ENCODE assay signal across 26 cellular contexts in the genomic region with DNA sequence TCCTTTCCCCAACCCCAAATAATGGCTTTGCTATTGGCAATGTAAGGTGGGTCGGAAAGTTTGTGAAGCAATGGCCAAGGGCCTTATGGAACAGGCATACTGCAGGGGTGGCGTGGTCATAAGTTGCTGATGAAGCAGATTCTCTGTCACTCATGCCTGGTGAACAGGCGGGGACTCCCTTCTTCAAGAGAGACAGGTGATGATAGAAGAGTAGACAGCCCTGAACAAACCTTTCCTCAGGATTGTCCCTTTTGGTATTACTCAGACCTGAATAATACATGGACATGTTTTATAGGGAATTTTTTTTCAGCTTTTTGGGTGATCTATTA. TPM values are rescaled to one million over a fixed set of nuclear protein-coding genes. Genes with fewer than 3 reads are reported as not detected.
A peak's percentile ranks its signal among the peaks of the same experiment; 100 is the strongest.
DNase-seq lines count a peak whose midpoint lies in the region; ATAC-seq, FAIRE-seq and TF ChIP-seq lines count a peak whose summit lies in the region.
"Had no signal": no experiment of that assay in that cellular context is flagged by ENCODE, and none has a peak within 500 bp of the region (broad histone marks: within the 10 kb centered on the region; RNA-seq: fewer than 3 reads in every experiment).

No MANE protein-coding gene starts in this region.

- TF ChIP-seq POLR2A in HepG2 (IDR thresholded peaks at IDR 0.05; ENCODE audit: insufficient read depth in 1 of 2, low read depth in 2 of 2, low read length in 2 of 2) = no peak
- TF ChIP-seq POLR2A in right lobe of liver (IDR thresholded peaks at IDR 0.05) = no peak
- no peak for TF ChIP-seq POLR2A in IMR-90 (IDR thresholded peaks at IDR 0.05; ENCODE audit: low read depth, low read length)

- H4K5ac ChIP-seq in IMR-90 (ENCODE audit: low read depth, low read length) = peak overlapping the region; percentile 59; the same call in 1 of the 2 replicates

- CTCF ChIA-PET in HepG2 (lab: Yijun Ruan, JAX; ENCODE audit: low intra/inter-chr PET ratio, low total read pairs) = no interaction called here
- CTCF ChIA-PET in IMR-90 (lab: Yijun Ruan, JAX) = no interaction called here

- H2AK5ac ChIP-seq in IMR-90 (ENCODE audit: low read depth, low read length) = no peak overlapping the region

- H3K9me3 ChIP-seq in HepG2 (ENCODE audit: low read length) (no peaks in the 10 kb centered on the region), right lobe of liver (no peaks in the 10 kb centered on the region), IMR-90 (ENCODE audit: control insufficient read depth, insufficient read depth, low read length) (no peaks in the 10 kb centered on the region), subcutaneous abdominal adipose tissue (ENCODE audit: control insufficient read depth in 5 of 5, low read length in 5 of 5) (no peaks in the 10 kb centered on the region)
- H3K9me3 ChIP-seq: BE2C, BLaER1 had no signal

- H2BK20ac ChIP-seq in IMR-90 (ENCODE audit: low read depth, low read length) = no peak overlapping the region

- intact Hi-C loops in HepG2 (cut with micrococcal nuclease; ENCODE audit: unreplicated experiment) = no loop called here
- intact Hi-C loops in right lobe of liver (cut with DNase I) = no loop called here
- intact Hi-C loops in IMR-90 (cut with micrococcal nuclease) = no loop called here

- H4K91ac ChIP-seq in IMR-90 (ENCODE audit: insufficient read depth, low read depth, low read length) = no peak overlapping the region

- no peak overlapping the region for H4K8ac ChIP-seq in IMR-90 (ENCODE audit: low read depth in 2 of 2, low read length in 2 of 2)

- H4K20me1 ChIP-seq in HepG2 (ENCODE audit: insufficient read depth, low read length) (no peaks in the 10 kb centered on the region), IMR-90 (ENCODE audit: insufficient read depth, low read length) (peaks cover 94% of the 10 kb centered on the region)
- H4K20me1 ChIP-seq: BLaER1 had no signal

- no peak for TF ChIP-seq RAD21 in HepG2 (CRISPR knock-in tag; IDR thresholded peaks at IDR 0.05)
- no peak for TF ChIP-seq RAD21 in IMR-90 (IDR thresholded peaks at IDR 0.05; ENCODE audit: low read length)

- TF ChIP-seq EP300 in HepG2 (IDR thresholded peaks at IDR 0.05; ENCODE audit: low read depth in 2 of 2, low read length in 2 of 2) = no peak
- TF ChIP-seq EP300 in HepG2 (CRISPR knock-in tag; IDR thresholded peaks at IDR 0.05; ENCODE audit: borderline replicate concordance) = no peak

- POLR2A ChIA-PET in HepG2 (lab: Yijun Ruan, JAX) (no interaction called here), IMR-90 (lab: Charles Lee; ENCODE audit: unreplicated experiment) (interaction anchor here (1.1 kb wide), 1 partner anchor 13 kb away, joined by 3 read pairs; no protein-coding TSS in a partner anchor)

- H2AK9ac ChIP-seq in IMR-90 (replicated peaks; ENCODE audit: low read depth, low read length, poor library complexity) = no peak overlapping the region

- no peak overlapping the region for H3K4me2 ChIP-seq in HepG2 (ENCODE audit: low read depth, low read length)
- no peak overlapping the region for H3K4me2 ChIP-seq in IMR-90 (ENCODE audit: low read depth, low read length)
- H3K4me2 ChIP-seq: BLaER1 had no signal

- no peak overlapping the region for H2AFZ ChIP-seq in HepG2 (ENCODE audit: low read length)
- no peak overlapping the region for H2AFZ ChIP-seq in IMR-90 (replicated peaks; ENCODE audit: low read length, poor library complexity)

- H3K4me3 ChIP-seq in HepG2 (replicated peaks in 1 of 3; ENCODE audit: insufficient read depth in 1 of 3, low read depth in 2 of 3, low read length in 3 of 3) (no peak overlapping the region), right lobe of liver (no peak overlapping the region), IMR-90 (ENCODE audit: insufficient read depth, low read depth, low read length) (no peak overlapping the region), subcutaneous abdominal adipose tissue (ENCODE audit: low read depth in 1 of 5, low read length in 5 of 5) (no peak overlapping the region)
- H3K4me3 ChIP-seq: BLaER1, GM12878 had no signal

- H3K9ac ChIP-seq in HepG2 (ENCODE audit: insufficient read depth, low read depth, low read length) (no peak overlapping the region), IMR-90 (ENCODE audit: low read depth, low read length) (no peak overlapping the region), subcutaneous abdominal adipose tissue (ENCODE audit: low read length in 5 of 5) (no peak overlapping the region)
- H3K9ac ChIP-seq: BLaER1 had no signal

- H3K79me2 ChIP-seq in HepG2 (ENCODE audit: insufficient read depth, low read length) = no peaks in the 10 kb centered on the region

- H3K4ac ChIP-seq in IMR-90 (ENCODE audit: low read depth, low read length) = no peak overlapping the region

- BruUV-seq in HepG2 (replicated peaks; lab: Mats Ljungman, UMichigan) = no TSS peak
- no TSS peak for BruUV-seq in IMR-90 (replicated peaks; lab: Mats Ljungman, UMichigan)

- no peak overlapping the region for H2BK5ac ChIP-seq in IMR-90 (ENCODE audit: low read depth, low read length, poor library complexity, severe bottlenecking)

- in situ Hi-C loops in HepG2 (cut with HindIII; ENCODE audit: extremely low pct_ligation_motif_present, low pct_unique_long_range_greater_than_20kb) (no loop called here), IMR-90 (cut with MboI; ENCODE audit: low sequenced_read_pairs) (no loop called here)

- DNase-seq in HepG2 (ENCODE audit: low spot score) (no peak), right lobe of liver (no peak), IMR-90 (no peak), pons (ENCODE audit: low spot score) (no peak)
- DNase-seq: ACHN; BE2C; C1 segment of cervical spinal cord; CD4-positive, alpha-beta memory T cell; CD4-positive, CD25-positive, alpha-beta regulatory T cell; CD8-positive, alpha-beta memory T cell; COR-L47; DMS 273 treated with DMSO at 0.1 percent for 48 hours; DMS153; DMS53; DMS79; DND-41; EL; GDM1 had no signal

- H3K36me3 ChIP-seq in HepG2 (replicated peaks in 1 of 2; ENCODE audit: control insufficient read depth in 1 of 2, insufficient read depth in 2 of 2, low read length in 2 of 2) (no peaks in the 10 kb centered on the region), right lobe of liver (no peaks in the 10 kb centered on the region), IMR-90 (ENCODE audit: control insufficient read depth, insufficient read depth, low read length) (peaks cover 8% of the 10 kb centered on the region), subcutaneous abdominal adipose tissue (ENCODE audit: control insufficient read depth in 5 of 5, insufficient read depth in 5 of 5, low read length in 5 of 5) (peaks cover 0 to 3% (median 0%) of the 10 kb centered on the region in 5 donors)
- H3K36me3 ChIP-seq: BLaER1 had no signal

- no peak overlapping the region for H3K14ac ChIP-seq in IMR-90 (replicated peaks; ENCODE audit: low read depth, low read length)

- H3K27ac ChIP-seq in HepG2 (ENCODE audit: extremely low read length, insufficient read depth, low read length) (no peak overlapping the region), right lobe of liver (no peak overlapping the region), IMR-90 (ENCODE audit: insufficient read depth, low read length) (no peak overlapping the region), subcutaneous abdominal adipose tissue (ENCODE audit: low read depth, low read length) (peak overlapping the region; percentile 3)
- H3K27ac ChIP-seq: 22Rv1, BLaER1 had no signal

- 97% methylated on average over 3 of the region's 3 CpGs for WGBS in HepG2 (ENCODE audit: low lambda C conversion rate)
- WGBS in right lobe of liver (ENCODE audit: insufficient coverage, low coverage, low lambda C conversion rate, missing lambda C conversion rate) = 95% methylated on average over 3 of the region's 3 CpGs
- WGBS in IMR-90 (ENCODE audit: extremely low coverage in 2 of 2, insufficient read length in 1 of 2), 2 experiments = no CpG with 5 or more reads among the region's 3 CpGs

- H3K56ac ChIP-seq in IMR-90 (ENCODE audit: extremely low read depth, insufficient read depth, low read length) = no peak overlapping the region

- H3K27me3 ChIP-seq in HepG2 (ENCODE audit: control insufficient read depth in 1 of 2, insufficient read depth in 2 of 2, low read length in 2 of 2) (no peaks in the 10 kb centered on the region; a peak in 1 of 5 replicates), right lobe of liver (no peaks in the 10 kb centered on the region), IMR-90 (ENCODE audit: control insufficient read depth, insufficient read depth, low read length) (no peaks in the 10 kb centered on the region), subcutaneous abdominal adipose tissue (ENCODE audit: control insufficient read depth in 5 of 5, insufficient read depth in 4 of 5, low read length in 5 of 5) (no peaks in the 10 kb centered on the region)
- H3K27me3 ChIP-seq: BE2C, BLaER1 had no signal

- H3K23ac ChIP-seq in IMR-90 (ENCODE audit: low read depth, low read length) = no peak overlapping the region

- H2BK120ac ChIP-seq in IMR-90 (ENCODE audit: low read depth, low read length) = no peak overlapping the region

- H3K4me1 ChIP-seq in HepG2 (ENCODE audit: insufficient read depth, low read length) = no peaks in the 10 kb centered on the region
- H3K4me1 ChIP-seq in right lobe of liver = no peaks in the 10 kb centered on the region
- H3K4me1 ChIP-seq in IMR-90 (ENCODE audit: control insufficient read depth, insufficient read depth, low read length) = peaks cover 7% of the 10 kb centered on the region
- peaks cover 3 to 33% (median 20%) of the 10 kb centered on the region in 5 donors for H3K4me1 ChIP-seq in subcutaneous abdominal adipose tissue (ENCODE audit: control insufficient read depth in 5 of 5, insufficient read depth in 5 of 5, low read length in 5 of 5)
- H3K4me1 ChIP-seq: BLaER1 had no signal

- no peak overlapping the region for H2BK15ac ChIP-seq in IMR-90 (ENCODE audit: low read depth, low read length)

- FAIRE-seq in HepG2 (lab: Jason Lieb, UNC) = no peak
- FAIRE-seq: GM12878, GM12892, GM18507 had no signal

- dilution Hi-C loops in IMR-90 (cut with HindIII; ENCODE audit: low sequenced_read_pairs, unreplicated experiment) = no loop called here

- peaks cover 31% of the 10 kb centered on the region for H3K9me1 ChIP-seq in IMR-90 (ENCODE audit: insufficient read depth, low read length)

- peaks cover 26 to 87% of the 10 kb centered on the region in 2 experiments; a peak in 3 of 4 replicates for H3K79me1 ChIP-seq in IMR-90 (ENCODE audit: low read depth in 1 of 2, low read length in 2 of 2)

- no peak for TF ChIP-seq CTCF in HepG2 (CRISPR knock-in tag; IDR thresholded peaks at IDR 0.05)
- TF ChIP-seq CTCF in right lobe of liver (IDR thresholded peaks at IDR 0.05) = no peak
- no peak for TF ChIP-seq CTCF in IMR-90 (conservative IDR thresholded peaks at IDR 0.05; ENCODE audit: low read depth, low read length)

- no peak overlapping the region for H3K18ac ChIP-seq in IMR-90 (ENCODE audit: low read depth, low read length)

- no peak for ATAC-seq in HepG2
- no peak for ATAC-seq in right lobe of liver
- no peak for ATAC-seq in IMR-90 (ENCODE audit: low read depth)
- no peak for ATAC-seq in GM18511 (IDR thresholded peaks at IDR 0.05; ENCODE audit: unreplicated experiment)
- ATAC-seq: GM12878 had no signal

RNA-seq across cellular contexts. Expression of gene DDR2, which starts 12.7 kb away (rescaled TPM):
- total RNA-seq in HepG2 (2016; rRNA removed; fragmentation: Illumina TruSeq; extraction: Trizol) (0.13 and 0.38 TPM in 2 replicates), right lobe of liver (1 to 10 TPM; 2.7 to 4.7 (median 3.1) TPM), IMR-90 (2012; rRNA removed) (194 and 245 TPM in 2 replicates)
- under 0.01 TPM in 1 of 2 replicates, not detected in the other for total RNA-seq in HepG2 (2016; cell fraction: cytosol; rRNA removed; fragmentation: Illumina TruSeq; extraction: Trizol; ENCODE audit: low read depth)
- 0.15 and 0.43 TPM in 2 replicates for total RNA-seq in HepG2 (2016; cell fraction: insoluble cytoplasmic fraction; rRNA removed; fragmentation: Illumina TruSeq; extraction: Trizol)
- total RNA-seq in HepG2 (2016; cell fraction: membrane; rRNA removed; fragmentation: Illumina TruSeq; extraction: Trizol) = 0.10 and 0.22 TPM in 2 replicates
- 1.3 and 2.1 TPM in 2 replicates for total RNA-seq in HepG2 (2016; cell fraction: nucleus; rRNA removed; fragmentation: Illumina TruSeq; extraction: Trizol)
- polyA plus RNA-seq in HepG2 (2011; rRNA removed) (0.30 and 0.36 TPM in 2 replicates), IMR-90 (2012; rRNA removed) (64.3 and 66.1 TPM in 2 replicates)
- polyA plus RNA-seq in HepG2 (2011; cell fraction: cytosol; rRNA removed) = 0.15 and 0.18 TPM in 2 replicates
- 0.84 and 1.3 TPM in 2 replicates for polyA plus RNA-seq in HepG2 (2011; cell fraction: nucleus; rRNA removed)
- 0.23 and 0.40 TPM in 2 replicates for polyA plus RNA-seq in HepG2 (2012)
- 0.02 and 0.07 TPM in 2 replicates for polyA plus RNA-seq in HepG2 (2016; cell fraction: cytosol; fragmentation: Illumina TruSeq; extraction: Trizol; ENCODE audit: low read depth)
- 0.09 and 0.14 TPM in 2 replicates for polyA plus RNA-seq in HepG2 (2016; cell fraction: insoluble cytoplasmic fraction; fragmentation: Illumina TruSeq; extraction: Trizol; ENCODE audit: low read depth)
- polyA plus RNA-seq in HepG2 (2016; cell fraction: membrane; fragmentation: Illumina TruSeq; extraction: Trizol; ENCODE audit: low read depth) = 0.02 TPM in 2 replicates
- 0.89 and 1.2 TPM in 2 replicates for polyA plus RNA-seq in HepG2 (2016; cell fraction: nucleus; fragmentation: Illumina TruSeq; extraction: Trizol; ENCODE audit: insufficient read depth, low read depth)
- polyA minus RNA-seq in HepG2 (2011; rRNA and poly(A)+ RNA removed; ENCODE audit: low replicate concordance) = 1.2 and 3.1 TPM in 2 replicates
- polyA minus RNA-seq in HepG2 (2011; cell fraction: cytosol; rRNA and poly(A)+ RNA removed) = 0.59 TPM in 1 of 2 replicates, not detected in the other
- polyA minus RNA-seq in HepG2 (2011; cell fraction: nucleus; rRNA and poly(A)+ RNA removed) = 1.5 and 2.5 TPM in 2 replicates
- 30.4 and 36.7 TPM in 2 replicates for polyA plus RNA-seq in IMR-90 (2012; cell fraction: cytosol; rRNA removed)
- polyA plus RNA-seq in IMR-90 (2012; cell fraction: nucleus; rRNA removed; ENCODE audit: low replicate concordance) = 28.4 and 79.2 TPM in 2 replicates
- polyA plus RNA-seq: CD14-positive monocyte; CD4-positive, CD25-positive, alpha-beta regulatory T cell had no signal

Comparison
In these comparisons a context has a peak if more than half of its experiments do, and no peak if none do; other contexts are left out.
1. RNA of gene DDR2, which starts 12.7 kb away (total RNA-seq): 194 to 245 TPM in IMR-90; 2.7 to 4.7 TPM in right lobe of liver and under 0.01 to 2.1 TPM in HepG2; every median in the first group is over 10 times any median in the second.